ENCODE assay signal across 18 cellular contexts in genomic region chr1:234708700-234709395, GRCh38.
DNase-seq lines count a peak whose midpoint lies in the region; ATAC-seq, FAIRE-seq and TF ChIP-seq lines count a peak whose summit lies in the region.
"Had no signal": no experiment of that assay in that cellular context is flagged by ENCODE, and none has a peak within 500 bp of the region (broad histone marks: within the 10 kb centered on the region; RNA-seq: fewer than 3 reads in every experiment).

No MANE protein-coding gene starts in this region.

- 74 to 85% methylated on average over 9 of the region's 9 CpGs for WGBS in lung, 2 donors
- WGBS in smooth muscle cell (ENCODE audit: low lambda C conversion rate) = 65% methylated on average over 9 of the region's 9 CpGs

- H3K4me2 ChIP-seq in smooth muscle cell (no peak overlapping the region), MM.1S (ENCODE audit: low read depth, low read length) (no peak overlapping the region)

- H2AFZ ChIP-seq in smooth muscle cell (ENCODE audit: low read depth) (no peak overlapping the region), MM.1S (ENCODE audit: low read length) (no peak overlapping the region)

- peak overlapping the region; percentile 5 to 35 for H3K27ac Mint-ChIP-seq in activated naive CD4-positive, alpha-beta T cell treated with anti-CD3 and anti-CD28 coated beads, Interleukin-2, amount 50 U/mL, for 72 hours
- H3K27ac Mint-ChIP-seq: activated naive CD4-positive, alpha-beta T cell treated with anti-CD3 and anti-CD28 coated beads for 36 hours; stimulated activated effector memory CD8-positive, alpha-beta T cell treated with anti-CD3 and anti-CD28 coated beads, Interleukin-12 subunit alpha, Interleukin-12 subunit beta, amount 100 ng/mL, for 72 hours had no signal

- H3K9ac ChIP-seq in smooth muscle cell (ENCODE audit: low read depth) (no peak overlapping the region), MM.1S (ENCODE audit: low read length) (no peak overlapping the region)

- DNase-seq in activated naive CD4-positive, alpha-beta T cell treated with anti-CD3 and anti-CD28 coated beads, Interleukin-2, amount 50 U/mL, for 72 hours (ENCODE audit: low spot score in 2 of 2) = no peak
- no peak for DNase-seq in activated naive CD4-positive, alpha-beta T cell (lab: John Stamatoyannopoulos, UW)
- DNase-seq in bronchial epithelial cell (ENCODE audit: low read depth) (peak; percentile 78), lung (ENCODE audit: low spot score) (no peak), smooth muscle cell (lab: John Stamatoyannopoulos, UW; ENCODE audit: unreplicated experiment) (no peak), NCI-H69 (lab: John Stamatoyannopoulos, UW) (no peak), MM.1S (no peak), DMS114 treated with DMSO at 0.1 percent for 48 hours (lab: John Stamatoyannopoulos, UW; ENCODE audit: unreplicated experiment) (no peak)
- DNase-seq: activated CD4-positive, CD25-positive, alpha-beta regulatory T cell treated with anti-CD3 and anti-CD28 coated beads, Interleukin-2, amount 50 U/mL, for 72 hours; activated naive CD4-positive, alpha-beta T cell treated with anti-CD3 and anti-CD28 coated beads for 36 hours; CD4-positive, alpha-beta memory T cell; dorsolateral prefrontal cortex; NCI-H2081 treated with DMSO at 0.1 percent for 48 hours; occipital lobe; uterus had no signal

- TF ChIP-seq CTCF in bronchial epithelial cell (IDR thresholded peaks at IDR 0.05; ENCODE audit: insufficient read depth, low read length, severe bottlenecking) = no peak
- TF ChIP-seq CTCF in lung (IDR thresholded peaks at IDR 0.05; ENCODE audit: control extremely low read depth, extremely low read depth) = no peak
- TF ChIP-seq CTCF in smooth muscle cell (IDR thresholded peaks at IDR 0.05; ENCODE audit: borderline replicate concordance, insufficient read depth, poor library complexity, severe bottlenecking) = no peak
- no peak for TF ChIP-seq CTCF in MM.1S (IDR thresholded peaks at IDR 0.05; ENCODE audit: low read length)

- peaks cover 0 to 6% of the 10 kb centered on the region in 2 donors for H3K4me1 ChIP-seq in lung (ENCODE audit: control insufficient read depth in 2 of 2, insufficient read depth in 2 of 2, low read length in 2 of 2)
- H3K4me1 ChIP-seq in smooth muscle cell (ENCODE audit: low read depth) = no peaks in the 10 kb centered on the region
- no peaks in the 10 kb centered on the region for H3K4me1 ChIP-seq in MM.1S (ENCODE audit: low read length)
- H3K4me1 ChIP-seq: uterus had no signal

- H3K9me2 ChIP-seq in MM.1S (replicated peaks; ENCODE audit: insufficient read depth, low read length) = no peaks in the 10 kb centered on the region

- H4K20me1 ChIP-seq in smooth muscle cell (ENCODE audit: low read depth) (no peaks in the 10 kb centered on the region), MM.1S (ENCODE audit: insufficient read depth, low read length) (no peaks in the 10 kb centered on the region)

- H3K27me3 ChIP-seq in bronchial epithelial cell (ENCODE audit: control insufficient read depth, insufficient read depth, low read length) (no peaks in the 10 kb centered on the region), lung (ENCODE audit: control insufficient read depth, insufficient read depth) (no peaks in the 10 kb centered on the region), smooth muscle cell (ENCODE audit: low read depth) (no peaks in the 10 kb centered on the region), MM.1S (replicated peaks; ENCODE audit: insufficient read depth, low read length) (no peaks in the 10 kb centered on the region)
- H3K27me3 ChIP-seq: dorsolateral prefrontal cortex, uterus had no signal

- peak; percentile 58 for FAIRE-seq in bronchial epithelial cell (lab: Jason Lieb, UNC)
- FAIRE-seq: GM12891 had no signal

- no peaks in the 10 kb centered on the region for H3K36me3 ChIP-seq in bronchial epithelial cell (ENCODE audit: control insufficient read depth, insufficient read depth, low read length)
- no peaks in the 10 kb centered on the region for H3K36me3 ChIP-seq in lung (ENCODE audit: control insufficient read depth in 2 of 2, insufficient read depth in 2 of 2, low read length in 2 of 2)
- H3K36me3 ChIP-seq in smooth muscle cell (ENCODE audit: low read depth) = no peaks in the 10 kb centered on the region
- H3K36me3 ChIP-seq in MM.1S (replicated peaks; ENCODE audit: insufficient read depth, low read length) = no peaks in the 10 kb centered on the region
- H3K36me3 ChIP-seq: uterus had no signal

- peaks cover 13% of the 10 kb centered on the region for H3F3A ChIP-seq in smooth muscle cell (ENCODE audit: low read depth)
- H3F3A ChIP-seq in MM.1S (ENCODE audit: insufficient read depth, low read length) = no peaks in the 10 kb centered on the region

- ATAC-seq in activated naive CD4-positive, alpha-beta T cell treated with anti-CD3 and anti-CD28 coated beads, Interleukin-2, amount 50 U/mL, for 72 hours = no peak
- no peak for ATAC-seq in lung (ENCODE audit: insufficient read depth, low FRiP score)
- ATAC-seq: HCT116; stimulated activated effector memory CD8-positive, alpha-beta T cell treated with anti-CD3 and anti-CD28 coated beads, Interleukin-12 subunit alpha, Interleukin-12 subunit beta, amount 100 ng/mL, for 72 hours had no signal

- H3K36me3 Mint-ChIP-seq in activated naive CD4-positive, alpha-beta T cell treated with anti-CD3 and anti-CD28 coated beads, Interleukin-2, amount 50 U/mL, for 72 hours = peaks cover 0 to 7% of the 10 kb centered on the region in 2 donors
- H3K36me3 Mint-ChIP-seq: CD4-positive, alpha-beta memory T cell; stimulated activated effector memory CD8-positive, alpha-beta T cell treated with anti-CD3 and anti-CD28 coated beads, Interleukin-12 subunit alpha, Interleukin-12 subunit beta, amount 100 ng/mL, for 72 hours had no signal

- no peaks in the 10 kb centered on the region for H3K9me3 ChIP-seq in lung (ENCODE audit: control insufficient read depth in 2 of 2, insufficient read depth in 1 of 2, low read length in 1 of 2)
- no peaks in the 10 kb centered on the region for H3K9me3 ChIP-seq in smooth muscle cell (replicated peaks; ENCODE audit: low read depth)
- no peaks in the 10 kb centered on the region for H3K9me3 ChIP-seq in MM.1S (replicated peaks; ENCODE audit: insufficient read depth, low read length)
- H3K9me3 ChIP-seq: uterus had no signal

- H3K27ac ChIP-seq in lung (ENCODE audit: low read depth in 1 of 2, low read length in 1 of 2) (peak overlapping the region; percentile 56 to 71), smooth muscle cell (ENCODE audit: low read depth) (peak overlapping the region; percentile 46), MM.1S (ENCODE audit: low read length) (no peak overlapping the region)
- H3K27ac ChIP-seq: uterus had no signal

- H3K9me3 Mint-ChIP-seq in activated naive CD4-positive, alpha-beta T cell treated with anti-CD3 and anti-CD28 coated beads, Interleukin-2, amount 50 U/mL, for 72 hours = peaks cover 0 to 25% of the 10 kb centered on the region in 2 donors
- H3K9me3 Mint-ChIP-seq: activated naive CD4-positive, alpha-beta T cell treated with anti-CD3 and anti-CD28 coated beads for 36 hours; CD4-positive, alpha-beta memory T cell; stimulated activated effector memory CD8-positive, alpha-beta T cell treated with anti-CD3 and anti-CD28 coated beads, Interleukin-12 subunit alpha, Interleukin-12 subunit beta, amount 100 ng/mL, for 72 hours had no signal

- H3K4me3 ChIP-seq in bronchial epithelial cell (ENCODE audit: low read depth, low read length) (no peak overlapping the region), lung (no peak overlapping the region), smooth muscle cell (no peak overlapping the region), MM.1S (ENCODE audit: low read length) (no peak overlapping the region)
- H3K4me3 ChIP-seq: dorsolateral prefrontal cortex, uterus had no signal

- H3K79me2 ChIP-seq in smooth muscle cell (ENCODE audit: low read depth) (no peaks in the 10 kb centered on the region), MM.1S (ENCODE audit: low read length) (no peaks in the 10 kb centered on the region)
